2 cellular contexts compared by ENCODE assay signal in the genomic region with DNA sequence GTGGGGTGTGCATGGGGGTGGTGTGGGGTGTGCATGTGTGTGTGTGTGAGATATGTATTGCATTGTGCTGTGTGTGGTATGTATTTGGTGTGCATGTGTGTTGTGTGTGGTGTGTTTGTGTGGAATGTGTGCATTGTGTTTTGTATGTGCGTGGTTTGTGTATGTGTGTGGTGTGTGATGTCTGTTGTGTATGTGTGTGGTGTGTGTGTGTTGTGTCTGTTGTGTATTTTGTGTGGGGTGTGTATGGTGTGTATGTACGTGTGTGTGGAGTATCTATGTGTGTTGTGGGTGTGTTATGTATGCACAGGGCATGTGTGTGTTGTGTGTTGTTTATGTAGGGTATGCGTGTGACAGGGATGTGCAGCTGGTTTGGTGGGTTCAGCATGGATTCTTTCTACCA.
A peak's percentile ranks its signal among the peaks of the same experiment; 100 is the strongest.
TF ChIP-seq lines count a peak whose summit lies in the region.

No MANE protein-coding gene starts in this region.

TF ChIP-seq in HEK293, 187 proteins besides CTCF, POLR2A, EP300 and RAD21 (continued from another document):
- TF ChIP-seq KLF17 (tag by site-specific recombination; IDR thresholded peaks at IDR 0.05) (no peak), ZNF366 (tag by site-specific recombination; conservative IDR thresholded peaks at IDR 0.05) (no peak), ZNF248 (tag by site-specific recombination; IDR thresholded peaks at IDR 0.05) (peak; percentile 35; the same call in 1 of the 2 replicates), ZNF266 (tag by site-specific recombination; IDR thresholded peaks at IDR 0.05; ENCODE audit: low read depth) (peak; percentile 61), ZNF211 (tag by site-specific recombination; IDR thresholded peaks at IDR 0.05; ENCODE audit: low read depth) (no peak), ZNF571 (tag by site-specific recombination; IDR thresholded peaks at IDR 0.05) (peak; percentile 70; the same call in 1 of the 2 replicates), ZNF148 (tag by site-specific recombination; IDR thresholded peaks at IDR 0.05; ENCODE audit: borderline replicate concordance) (0 out of 2 replicates have a peak, but pooled peaks have one; percentile 50)
- TF ChIP-seq, protein P1, sequence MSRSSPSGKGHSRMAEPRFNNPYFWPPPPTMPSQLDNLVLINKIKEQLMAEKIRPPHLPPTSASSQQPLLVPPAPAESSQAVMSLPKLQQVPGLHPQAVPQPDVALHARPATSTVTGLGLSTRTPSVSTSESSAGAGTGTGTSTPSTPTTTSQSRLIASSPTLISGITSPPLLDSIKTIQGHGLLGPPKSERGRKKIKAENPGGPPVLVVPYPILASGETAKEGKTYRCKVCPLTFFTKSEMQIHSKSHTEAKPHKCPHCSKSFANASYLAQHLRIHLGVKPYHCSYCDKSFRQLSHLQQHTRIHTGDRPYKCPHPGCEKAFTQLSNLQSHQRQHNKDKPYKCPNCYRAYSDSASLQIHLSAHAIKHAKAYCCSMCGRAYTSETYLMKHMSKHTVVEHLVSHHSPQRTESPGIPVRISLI (tag by site-specific recombination; IDR thresholded peaks at IDR 0.05): no peak
TF ChIP-seq in HEK293: peak in this region for 5.

TF ChIP-seq in K562, 482 proteins besides CTCF, POLR2A, EP300 and RAD21 (continued from another document):
- TF ChIP-seq SP2 (IDR thresholded peaks at IDR 0.05; ENCODE audit: extremely low read depth, low read depth, low read length, poor library complexity, severe bottlenecking): no peak
- no peak for TF ChIP-seq ELK1 (CRISPR knock-in tag; IDR thresholded peaks at IDR 0.05)
- TF ChIP-seq TCF7 (IDR thresholded peaks at IDR 0.05; ENCODE audit: borderline replicate concordance): no peak
- no peak for TF ChIP-seq MCM7 (IDR thresholded peaks at IDR 0.05)
- TF ChIP-seq MTA2 (IDR thresholded peaks at IDR 0.05; ENCODE audit: low read depth): no peak
- TF ChIP-seq ZBTB26 (CRISPR knock-in tag; IDR thresholded peaks at IDR 0.05): 0 out of 2 replicates have a peak, but pooled peaks have one; percentile 28
- no peak for TF ChIP-seq EHMT2 (IDR thresholded peaks at IDR 0.05)
- TF ChIP-seq, protein P2, sequence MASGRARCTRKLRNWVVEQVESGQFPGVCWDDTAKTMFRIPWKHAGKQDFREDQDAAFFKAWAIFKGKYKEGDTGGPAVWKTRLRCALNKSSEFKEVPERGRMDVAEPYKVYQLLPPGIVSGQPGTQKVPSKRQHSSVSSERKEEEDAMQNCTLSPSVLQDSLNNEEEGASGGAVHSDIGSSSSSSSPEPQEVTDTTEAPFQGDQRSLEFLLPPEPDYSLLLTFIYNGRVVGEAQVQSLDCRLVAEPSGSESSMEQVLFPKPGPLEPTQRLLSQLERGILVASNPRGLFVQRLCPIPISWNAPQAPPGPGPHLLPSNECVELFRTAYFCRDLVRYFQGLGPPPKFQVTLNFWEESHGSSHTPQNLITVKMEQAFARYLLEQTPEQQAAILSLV (tag; IDR thresholded peaks at IDR 0.05): no peak
- no peak for TF ChIP-seq ZNF668 (CRISPR knock-in tag; IDR thresholded peaks at IDR 0.05)
- no peak for TF ChIP-seq MCM5 (IDR thresholded peaks at IDR 0.05; ENCODE audit: low read depth)
- no peak for TF ChIP-seq PRMT5 (CRISPR knock-in tag; IDR thresholded peaks at IDR 0.05)
- no peak for TF ChIP-seq YY1 (IDR thresholded peaks at IDR 0.05; ENCODE audit: borderline replicate concordance in 1 of 3, control insufficient read depth in 1 of 3, extremely low read depth in 1 of 3, insufficient read depth in 3 of 3, insufficient read length in 1 of 3, insufficient replicate concordance in 2 of 3, low read depth in 1 of 3, low read length in 2 of 3)
- TF ChIP-seq JUND (IDR thresholded peaks at IDR 0.05; ENCODE audit: borderline replicate concordance, low read depth, low read length): no peak
- TF ChIP-seq JUND (tag; IDR thresholded peaks at IDR 0.05; ENCODE audit: borderline replicate concordance, low read depth, low read length): no peak
- peak in 1 of 2 experiments; percentile 55; a peak in 2 of 4 replicates for TF ChIP-seq HDAC1 (IDR thresholded peaks at IDR 0.05)
- TF ChIP-seq, protein P3, sequence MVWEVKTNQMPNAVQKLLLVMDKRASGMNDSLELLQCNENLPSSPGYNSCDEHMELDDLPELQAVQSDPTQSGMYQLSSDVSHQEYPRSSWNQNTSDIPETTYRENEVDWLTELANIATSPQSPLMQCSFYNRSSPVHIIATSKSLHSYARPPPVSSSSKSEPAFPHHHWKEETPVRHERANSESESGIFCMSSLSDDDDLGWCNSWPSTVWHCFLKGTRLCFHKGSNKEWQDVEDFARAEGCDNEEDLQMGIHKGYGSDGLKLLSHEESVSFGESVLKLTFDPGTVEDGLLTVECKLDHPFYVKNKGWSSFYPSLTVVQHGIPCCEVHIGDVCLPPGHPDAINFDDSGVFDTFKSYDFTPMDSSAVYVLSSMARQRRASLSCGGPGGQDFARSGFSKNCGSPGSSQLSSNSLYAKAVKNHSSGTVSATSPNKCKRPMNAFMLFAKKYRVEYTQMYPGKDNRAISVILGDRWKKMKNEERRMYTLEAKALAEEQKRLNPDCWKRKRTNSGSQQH (CRISPR knock-in tag; IDR thresholded peaks at IDR 0.05): 0 out of 2 replicates have a peak, but pooled peaks have one; percentile 77
- TF ChIP-seq ELF4 (CRISPR knock-in tag; IDR thresholded peaks at IDR 0.05): 0 out of 2 replicates have a peak, but pooled peaks have one; percentile 55
- peak; percentile 71; the same call in 1 of the 2 replicates for TF ChIP-seq OTX1 (CRISPR knock-in tag; IDR thresholded peaks at IDR 0.05)
- no peak for TF ChIP-seq HMG20B (CRISPR knock-in tag; IDR thresholded peaks at IDR 0.05)
- TF ChIP-seq, protein P4, sequence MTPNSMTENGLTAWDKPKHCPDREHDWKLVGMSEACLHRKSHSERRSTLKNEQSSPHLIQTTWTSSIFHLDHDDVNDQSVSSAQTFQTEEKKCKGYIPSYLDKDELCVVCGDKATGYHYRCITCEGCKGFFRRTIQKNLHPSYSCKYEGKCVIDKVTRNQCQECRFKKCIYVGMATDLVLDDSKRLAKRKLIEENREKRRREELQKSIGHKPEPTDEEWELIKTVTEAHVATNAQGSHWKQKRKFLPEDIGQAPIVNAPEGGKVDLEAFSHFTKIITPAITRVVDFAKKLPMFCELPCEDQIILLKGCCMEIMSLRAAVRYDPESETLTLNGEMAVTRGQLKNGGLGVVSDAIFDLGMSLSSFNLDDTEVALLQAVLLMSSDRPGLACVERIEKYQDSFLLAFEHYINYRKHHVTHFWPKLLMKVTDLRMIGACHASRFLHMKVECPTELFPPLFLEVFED (CRISPR knock-in tag; conservative IDR thresholded peaks at IDR 0.05): peak; percentile 69; the same call in 1 of the 2 replicates
